ENCODE assay signal across 20 cellular contexts in the genomic region with DNA sequence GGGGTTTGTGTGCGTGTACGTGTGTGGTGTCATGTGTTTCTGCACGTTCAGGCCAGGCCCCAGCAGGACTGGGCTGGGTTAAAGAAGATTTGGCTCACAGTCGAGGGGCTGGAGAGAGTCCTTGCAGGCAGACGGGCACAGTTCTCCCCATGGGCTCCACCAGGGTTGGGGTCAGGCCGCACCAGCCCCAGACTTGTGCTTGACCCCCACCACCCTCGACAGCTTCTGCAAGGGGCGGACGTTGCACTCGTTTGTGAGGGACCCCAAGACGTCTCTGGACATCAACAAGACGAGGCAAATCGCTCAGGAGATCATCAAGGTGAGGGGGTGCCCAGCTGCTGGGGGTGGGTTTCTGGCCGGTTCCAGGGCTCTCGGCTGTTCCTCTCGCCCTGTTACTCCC. TPM values are rescaled to one million over a fixed set of nuclear protein-coding genes. Genes with fewer than 3 reads are reported as not detected.
DNase-seq lines count a peak whose midpoint lies in the region; ATAC-seq, FAIRE-seq and TF ChIP-seq lines count a peak whose summit lies in the region.
"Had no signal": no experiment of that assay in that cellular context is flagged by ENCODE, and none has a peak within 500 bp of the region (broad histone marks: within the 10 kb centered on the region; RNA-seq: fewer than 3 reads in every experiment).

No MANE protein-coding gene starts in this region.

- ATAC-seq in HepG2 (no peak), right lobe of liver (no peak), HG03378 (IDR thresholded peaks at IDR 0.05; ENCODE audit: unreplicated experiment) (no peak), GM18907 (IDR thresholded peaks at IDR 0.05; ENCODE audit: unreplicated experiment) (no peak)
- ATAC-seq: HCT116 had no signal

- H3K79me2 ChIP-seq in HepG2 (ENCODE audit: insufficient read depth, low read length) (no peaks in the 10 kb centered on the region), mesendoderm (ENCODE audit: control insufficient read depth, insufficient read depth, low read length) (no peaks in the 10 kb centered on the region)

- H3K27ac ChIP-seq in HepG2 (ENCODE audit: extremely low read length, insufficient read depth, low read length) (no peak overlapping the region), right lobe of liver (no peak overlapping the region), mesendoderm (ENCODE audit: low read depth, low read length) (no peak overlapping the region)
- H3K27ac ChIP-seq: BLaER1 had no signal

- H3K4me2 ChIP-seq in HepG2 (ENCODE audit: low read depth, low read length) (no peak overlapping the region), mesendoderm (ENCODE audit: low read length) (no peak overlapping the region)
- H3K4me2 ChIP-seq: BLaER1 had no signal

- TF ChIP-seq POLR2A in HepG2 (IDR thresholded peaks at IDR 0.05; ENCODE audit: insufficient read depth in 1 of 2, low read depth in 2 of 2, low read length in 2 of 2) (no peak), right lobe of liver (IDR thresholded peaks at IDR 0.05) (no peak)

- 96% methylated on average over 16 of the region's 16 CpGs for WGBS in HepG2 (ENCODE audit: low lambda C conversion rate)
- 80% methylated on average over 1 of the region's 16 CpGs for WGBS in right lobe of liver (ENCODE audit: insufficient coverage, low coverage, low lambda C conversion rate, missing lambda C conversion rate)
- no CpG with 5 or more reads among the region's 16 CpGs for WGBS in mesendoderm (ENCODE audit: extremely low coverage, insufficient coverage, low lambda C conversion rate)

- H3K36me3 ChIP-seq in HepG2 (replicated peaks in 1 of 2; ENCODE audit: control insufficient read depth in 1 of 2, insufficient read depth in 2 of 2, low read length in 2 of 2) = peaks cover 31 to 57% of the 10 kb centered on the region in 2 experiments
- peaks cover 0 to 13% (median 0%) of the 10 kb centered on the region in 4 donors for H3K36me3 ChIP-seq in right lobe of liver
- peaks cover 12% of the 10 kb centered on the region for H3K36me3 ChIP-seq in mesendoderm (ENCODE audit: control insufficient read depth, insufficient read depth, low read length)

- no peak overlapping the region for H2AK5ac ChIP-seq in mesendoderm (ENCODE audit: low read length)

- no peak for FAIRE-seq in HepG2 (lab: Jason Lieb, UNC)
- FAIRE-seq: GM12892 had no signal

- DNase-seq in activated CD4-positive, alpha-beta T cell treated with anti-CD3 and anti-CD28 coated beads, Interleukin-2, amount 10 ng/mL, durations not matched to agents 24 days and 14 days = no peak
- no peak for DNase-seq in activated CD4-positive, alpha-beta T cell treated with anti-CD3 and anti-CD28 coated beads, Interleukin-2, amount 50 U/mL, for 48 hours
- DNase-seq in HepG2 (ENCODE audit: low spot score) (no peak), right lobe of liver (no peak), neural crest cell (ENCODE audit: low read depth, low spot score) (no peak), mesendoderm (no peak)
- DNase-seq: 8988T; CD4-positive, alpha-beta memory T cell; DMS153; DMS79; GDM1; GOT3; H7; HFFc6 had no signal

- H3K56ac ChIP-seq in mesendoderm (ENCODE audit: low read length) = no peak overlapping the region

- H2BK15ac ChIP-seq in mesendoderm (replicated peaks; ENCODE audit: low read depth) = no peak overlapping the region

- H3K4ac ChIP-seq in mesendoderm (ENCODE audit: low read depth, low read length) = no peak overlapping the region

- POLR2A ChIA-PET in HepG2 (lab: Yijun Ruan, JAX) = no interaction called here

- intact Hi-C loops in activated CD4-positive, alpha-beta T cell treated with anti-CD3 and anti-CD28 coated beads, Interleukin-2, amount 10 ng/mL, durations not matched to agents 24 days and 14 days (cut with micrococcal nuclease) = no loop called here
- intact Hi-C loops in HepG2 (cut with micrococcal nuclease; ENCODE audit: unreplicated experiment) (loop anchor here (2.0 to 10.0 kb wide), 4 partner anchors 43 to 373 kb away; no protein-coding TSS in a partner anchor), right lobe of liver (cut with DNase I) (loop anchor here (5.0 to 10.0 kb wide), 2 partner anchors 145 to 253 kb away; no protein-coding TSS in a partner anchor)

- H3K9me3 ChIP-seq in HepG2 (ENCODE audit: low read length) (no peaks in the 10 kb centered on the region), right lobe of liver (no peaks in the 10 kb centered on the region)

- TF ChIP-seq CTCF in HepG2 (CRISPR knock-in tag; IDR thresholded peaks at IDR 0.05) (no peak), right lobe of liver (IDR thresholded peaks at IDR 0.05) (no peak), neural crest cell (conservative IDR thresholded peaks at IDR 0.05) (no peak)

- H3K36me3 Mint-ChIP-seq in activated CD4-positive, alpha-beta T cell treated with anti-CD3 and anti-CD28 coated beads, Interleukin-2, amount 10 ng/mL, durations not matched to agents 24 days and 14 days (ENCODE audit: low read depth) = peaks cover 62% of the 10 kb centered on the region
- no peaks in the 10 kb centered on the region for H3K36me3 Mint-ChIP-seq in neural crest cell (ENCODE audit: low read depth)

- H3K23ac ChIP-seq in mesendoderm (ENCODE audit: low read length) = no peak overlapping the region

- no peaks in the 10 kb centered on the region for H3K9me3 Mint-ChIP-seq in activated CD4-positive, alpha-beta T cell treated with anti-CD3 and anti-CD28 coated beads, Interleukin-2, amount 10 ng/mL, durations not matched to agents 24 days and 14 days
- no peaks in the 10 kb centered on the region for H3K9me3 Mint-ChIP-seq in neural crest cell
- H3K9me3 Mint-ChIP-seq: CD14-positive monocyte; CD4-positive, alpha-beta memory T cell; HFFc6 had no signal

- H3K27me3 ChIP-seq in HepG2 (ENCODE audit: control insufficient read depth in 1 of 2, insufficient read depth in 2 of 2, low read length in 2 of 2) (no peaks in the 10 kb centered on the region), right lobe of liver (no peaks in the 10 kb centered on the region), mesendoderm (ENCODE audit: insufficient read depth, low read length, poor library complexity) (no peaks in the 10 kb centered on the region)
- H3K27me3 ChIP-seq: BLaER1 had no signal

- no peak for TF ChIP-seq RAD21 in HepG2 (CRISPR knock-in tag; IDR thresholded peaks at IDR 0.05)

- no peaks in the 10 kb centered on the region for H4K20me1 ChIP-seq in HepG2 (ENCODE audit: insufficient read depth, low read length)
- H4K20me1 ChIP-seq: BLaER1 had no signal

- no peak overlapping the region for H4K5ac ChIP-seq in mesendoderm (ENCODE audit: low read length)

- no peak overlapping the region for H2BK5ac ChIP-seq in mesendoderm (ENCODE audit: low read length)

- no peak overlapping the region for H2BK120ac ChIP-seq in mesendoderm (ENCODE audit: low read depth, low read length)

- no peaks in the 10 kb centered on the region for H3K79me1 ChIP-seq in mesendoderm (ENCODE audit: low read length)

- no peak overlapping the region for H4K8ac ChIP-seq in mesendoderm (ENCODE audit: low read depth, low read length)

- CTCF ChIA-PET in HepG2 (lab: Yijun Ruan, JAX; ENCODE audit: low intra/inter-chr PET ratio, low total read pairs) = no interaction called here

- no peak overlapping the region for H3K9ac ChIP-seq in HepG2 (ENCODE audit: insufficient read depth, low read depth, low read length)
- no peak overlapping the region for H3K9ac ChIP-seq in mesendoderm (ENCODE audit: low read length)
- H3K9ac ChIP-seq: BLaER1 had no signal

- no peak overlapping the region for H2AFZ ChIP-seq in HepG2 (ENCODE audit: low read length)

- H3K27ac Mint-ChIP-seq in activated CD4-positive, alpha-beta T cell treated with anti-CD3 and anti-CD28 coated beads, Interleukin-2, amount 10 ng/mL, durations not matched to agents 24 days and 14 days = peak overlapping the region; percentile 82
- H3K27ac Mint-ChIP-seq in neural crest cell (ENCODE audit: unreplicated experiment) = peak overlapping the region; percentile 43
- H3K27ac Mint-ChIP-seq: HFFc6 had no signal

- no peak overlapping the region for H3K4me3 Mint-ChIP-seq in activated CD4-positive, alpha-beta T cell treated with anti-CD3 and anti-CD28 coated beads, Interleukin-2, amount 10 ng/mL, durations not matched to agents 24 days and 14 days
- H3K4me3 Mint-ChIP-seq in neural crest cell = no peak overlapping the region
- H3K4me3 Mint-ChIP-seq: CD14-positive monocyte; CD4-positive, alpha-beta memory T cell; HFFc6 had no signal

- BruUV-seq in HepG2 (replicated peaks; lab: Mats Ljungman, UMichigan) = no TSS peak

- peaks cover 32% of the 10 kb centered on the region for H3K4me1 Mint-ChIP-seq in activated CD4-positive, alpha-beta T cell treated with anti-CD3 and anti-CD28 coated beads, Interleukin-2, amount 10 ng/mL, durations not matched to agents 24 days and 14 days
- peaks cover 4% of the 10 kb centered on the region for H3K4me1 Mint-ChIP-seq in neural crest cell
- H3K4me1 Mint-ChIP-seq: CD14-positive monocyte had no signal

- no peaks in the 10 kb centered on the region for H3K4me1 ChIP-seq in HepG2 (ENCODE audit: insufficient read depth, low read length)
- no peaks in the 10 kb centered on the region for H3K4me1 ChIP-seq in right lobe of liver
- no peaks in the 10 kb centered on the region for H3K4me1 ChIP-seq in mesendoderm (ENCODE audit: control insufficient read depth, low read depth, low read length)

- no peak for TF ChIP-seq EP300 in HepG2 (IDR thresholded peaks at IDR 0.05; ENCODE audit: low read depth in 2 of 2, low read length in 2 of 2)
- no peak for TF ChIP-seq EP300 in HepG2 (CRISPR knock-in tag; IDR thresholded peaks at IDR 0.05; ENCODE audit: borderline replicate concordance)

- H3K27me3 Mint-ChIP-seq in activated CD4-positive, alpha-beta T cell treated with anti-CD3 and anti-CD28 coated beads, Interleukin-2, amount 10 ng/mL, durations not matched to agents 24 days and 14 days = no peaks in the 10 kb centered on the region
- no peaks in the 10 kb centered on the region for H3K27me3 Mint-ChIP-seq in neural crest cell (ENCODE audit: low read depth)
- H3K27me3 Mint-ChIP-seq: CD4-positive, alpha-beta memory T cell had no signal

- in situ Hi-C loops in HepG2 (cut with HindIII; ENCODE audit: extremely low pct_ligation_motif_present, low pct_unique_long_range_greater_than_20kb) = loop anchor here (5.0 kb wide), 1 partner anchor 45 kb away; no protein-coding TSS in a partner anchor

- no peak overlapping the region for H3K4me3 ChIP-seq in HepG2 (replicated peaks in 1 of 3; ENCODE audit: insufficient read depth in 1 of 3, low read depth in 2 of 3, low read length in 3 of 3)
- no peak overlapping the region for H3K4me3 ChIP-seq in right lobe of liver
- no peak overlapping the region for H3K4me3 ChIP-seq in mesendoderm (ENCODE audit: low read length)
- H3K4me3 ChIP-seq: BLaER1 had no signal

- no peak overlapping the region for H3K18ac ChIP-seq in mesendoderm (ENCODE audit: low read length)

RNA-seq across cellular contexts. Expression of a gene that starts 23.3 kb away (rescaled TPM):
- 46.4 and 51.6 TPM in 2 replicates for total RNA-seq in activated CD4-positive, alpha-beta T cell treated with anti-CD3 and anti-CD28 coated beads, Interleukin-2, amount 10 ng/mL, durations not matched to agents 24 days and 14 days
- 0.40 and 0.56 TPM in 2 replicates for total RNA-seq in HepG2 (2016; rRNA removed; fragmentation: Illumina TruSeq; extraction: Trizol)
- not detected in 2 replicates for total RNA-seq in HepG2 (2016; cell fraction: cytosol; rRNA removed; fragmentation: Illumina TruSeq; extraction: Trizol; ENCODE audit: low read depth)
- total RNA-seq in HepG2 (2016; cell fraction: insoluble cytoplasmic fraction; rRNA removed; fragmentation: Illumina TruSeq; extraction: Trizol) = 0.26 TPM in 1 of 2 replicates, not detected in the other
- total RNA-seq in HepG2 (2016; cell fraction: membrane; rRNA removed; fragmentation: Illumina TruSeq; extraction: Trizol) = 0.48 TPM in 1 of 2 replicates, not detected in the other
- total RNA-seq in HepG2 (2016; cell fraction: nucleus; rRNA removed; fragmentation: Illumina TruSeq; extraction: Trizol) = 0.41 and 0.59 TPM in 2 replicates
- 1.4 and 1.6 TPM in 2 replicates for polyA plus RNA-seq in HepG2 (2011; rRNA removed)
- 0.46 and 0.60 TPM in 2 replicates for polyA plus RNA-seq in HepG2 (2011; cell fraction: cytosol; rRNA removed)
- polyA plus RNA-seq in HepG2 (2011; cell fraction: nucleus; rRNA removed) = 3.3 and 4.3 TPM in 2 replicates
- 2.2 and 2.8 TPM in 2 replicates for polyA plus RNA-seq in HepG2 (2012)
- polyA plus RNA-seq in HepG2 (2016; cell fraction: cytosol; fragmentation: Illumina TruSeq; extraction: Trizol; ENCODE audit: low read depth) = 0.15 and 0.23 TPM in 2 replicates
- polyA plus RNA-seq in HepG2 (2016; cell fraction: insoluble cytoplasmic fraction; fragmentation: Illumina TruSeq; extraction: Trizol; ENCODE audit: low read depth) = 0.28 and 0.61 TPM in 2 replicates
- 0.21 and 0.37 TPM in 2 replicates for polyA plus RNA-seq in HepG2 (2016; cell fraction: membrane; fragmentation: Illumina TruSeq; extraction: Trizol; ENCODE audit: low read depth)
- polyA plus RNA-seq in HepG2 (2016; cell fraction: nucleus; fragmentation: Illumina TruSeq; extraction: Trizol; ENCODE audit: insufficient read depth, low read depth) = 1.3 and 2.3 TPM in 2 replicates
- polyA minus RNA-seq in HepG2 (2011; rRNA and poly(A)+ RNA removed; ENCODE audit: low replicate concordance) = 1.6 and 2.5 TPM in 2 replicates
- polyA minus RNA-seq in HepG2 (2011; cell fraction: cytosol; rRNA and poly(A)+ RNA removed) = 0.62 TPM in 1 of 2 replicates, not detected in the other
- polyA minus RNA-seq in HepG2 (2011; cell fraction: nucleus; rRNA and poly(A)+ RNA removed) = 3.3 and 3.4 TPM in 2 replicates
- total RNA-seq in right lobe of liver = 10 to 100 TPM in 4 of 6 experiments, 1 to 10 TPM in 2; 9.1 to 37.9 (median 12.4) TPM
- total RNA-seq in neural crest cell = 0.84 and 2.1 TPM in 2 replicates
- 0.29 TPM for polyA plus RNA-seq in mesendoderm (2013, experiment 1 of 2)
- 0.48 TPM for polyA plus RNA-seq in mesendoderm (2013, experiment 2 of 2)
